Comparison of ENCODE assay signal across 10 cellular contexts in the genomic region with DNA sequence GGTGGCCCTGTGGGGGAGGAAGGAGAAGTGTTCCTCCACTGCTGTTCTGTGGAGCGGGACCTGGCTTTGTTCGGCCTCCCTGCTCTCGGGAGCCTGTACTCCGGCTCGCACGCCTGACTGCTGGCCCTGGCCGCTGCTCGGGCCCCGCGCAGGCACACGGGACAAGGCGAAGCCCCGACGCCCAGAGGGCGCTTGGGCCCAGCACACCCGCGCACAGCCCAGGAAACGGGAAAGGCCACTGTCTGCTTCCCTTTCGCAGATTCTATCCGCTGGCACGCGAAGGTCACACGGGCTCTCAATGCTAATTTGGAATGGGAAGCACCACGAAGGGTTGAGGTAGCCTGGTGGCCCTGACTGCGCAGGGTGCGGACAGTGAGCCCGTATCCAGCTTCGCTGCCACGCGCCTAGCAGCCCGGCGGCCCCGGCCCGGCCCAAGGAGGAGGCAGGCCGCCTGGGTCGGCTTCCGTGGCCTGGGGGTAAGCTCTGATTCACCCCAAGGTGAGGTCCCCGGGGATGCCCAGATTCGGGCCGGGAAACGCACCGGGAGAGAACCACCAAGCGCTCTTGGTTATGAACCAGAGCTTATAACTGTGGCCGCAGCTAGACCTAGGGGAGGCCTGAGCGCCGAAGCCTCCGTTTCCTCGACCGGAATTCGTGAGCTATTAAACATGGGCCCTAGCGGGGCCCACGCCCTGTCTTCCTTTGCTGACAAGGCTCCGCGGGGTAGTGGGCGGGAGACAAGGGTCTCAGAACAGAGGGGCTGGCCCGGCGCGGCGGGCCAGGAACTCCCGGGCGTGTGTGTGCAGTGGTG. TPM values are rescaled to one million over a fixed set of nuclear protein-coding genes. Genes with fewer than 3 reads are reported as not detected.
A peak's percentile ranks its signal among the peaks of the same experiment; 100 is the strongest.
DNase-seq lines count a peak whose midpoint lies in the region; ATAC-seq, FAIRE-seq and TF ChIP-seq lines count a peak whose summit lies in the region.
"Had no signal": no experiment of that assay in that cellular context is flagged by ENCODE, and none has a peak within 500 bp of the region (broad histone marks: within the 10 kb centered on the region; RNA-seq: fewer than 3 reads in every experiment).

No MANE protein-coding gene starts in this region.

- peaks cover 0 to 37% (median 8%) of the 10 kb centered on the region in 3 donors for H3K36me3 Mint-ChIP-seq in CD8-positive, alpha-beta memory T cell
- H3K36me3 Mint-ChIP-seq in natural killer cell, result peaks cover 19% of the 10 kb centered on the region

- peak; percentile 32 for ATAC-seq in HG03354 (IDR thresholded peaks at IDR 0.05; ENCODE audit: poor library complexity, severe bottlenecking, unreplicated experiment)
- peak; percentile 29 for ATAC-seq in esophagus mucosa
- ATAC-seq in natural killer cell, result peak in 1 of 3 donors; percentile 5
- ATAC-seq in GM21737 (IDR thresholded peaks at IDR 0.05; ENCODE audit: unreplicated experiment), result no peak

- peaks cover 10 to 15% (median 13%) of the 10 kb centered on the region in 3 donors for H3K4me1 Mint-ChIP-seq in CD8-positive, alpha-beta memory T cell
- H3K4me1 Mint-ChIP-seq in natural killer cell, result peaks cover 11 to 13% of the 10 kb centered on the region in 2 donors

- intact Hi-C loops in natural killer cell (cut with micrococcal nuclease), result no loop called here

- DNase-seq in CD8-positive, alpha-beta memory T cell, result no peak
- DNase-seq in natural killer cell (no peak), HTR-8/SVneo (ENCODE audit: insufficient read length, low spot score) (no peak), NCI-H128 (lab: John Stamatoyannopoulos, UW; ENCODE audit: unreplicated experiment) (no peak), cortex of kidney (lab: John Stamatoyannopoulos, UW) (no peak)
- DNase-seq: activated CD8-positive, alpha-beta memory T cell treated with anti-CD3 and anti-CD28 coated beads, Interleukin-2, amount 50 U/mL, for 4 hours had no signal

- H3K27me3 ChIP-seq in CD8-positive, alpha-beta memory T cell (ENCODE audit: insufficient read depth, low read length, poor library complexity, severe bottlenecking), result peaks cover 40% of the 10 kb centered on the region

- CTCF ChIA-PET in CD8-positive, alpha-beta memory T cell (lab: Charles Lee), result no interaction called here

- H3K4me3 Mint-ChIP-seq in CD8-positive, alpha-beta memory T cell, result peak overlapping the region in 5 of 7 donors; percentile 24 to 62 (median 60)
- H3K4me3 Mint-ChIP-seq in natural killer cell, result peak overlapping the region; percentile 25

- H3K4me1 ChIP-seq in CD8-positive, alpha-beta memory T cell (ENCODE audit: insufficient read depth, low read length), result no peaks in the 10 kb centered on the region

- no peak for TF ChIP-seq CTCF in natural killer cell (IDR thresholded peaks at IDR 0.05)

- H3K27ac ChIP-seq in CD8-positive, alpha-beta memory T cell (ENCODE audit: low read depth, low read length), result no peak overlapping the region
- H3K27ac ChIP-seq: KMS-11 had no signal

- no peaks in the 10 kb centered on the region for H3K36me3 ChIP-seq in CD8-positive, alpha-beta memory T cell (ENCODE audit: insufficient read depth, low read length)

- POLR2A ChIA-PET in CD8-positive, alpha-beta memory T cell (lab: Charles Lee), result no interaction called here

- peaks cover 53 to 86% of the 10 kb centered on the region in 2 donors for H3K27me3 Mint-ChIP-seq in CD8-positive, alpha-beta memory T cell
- peaks cover 55 to 73% of the 10 kb centered on the region in 2 donors for H3K27me3 Mint-ChIP-seq in natural killer cell (ENCODE audit: low read depth in 2 of 2)

- FAIRE-seq in HTR-8/SVneo (lab: Jason Lieb, UNC), result no peak

- H3K9me3 ChIP-seq in CD8-positive, alpha-beta memory T cell (ENCODE audit: low read length), result no peaks in the 10 kb centered on the region

- H3K27ac Mint-ChIP-seq in CD8-positive, alpha-beta memory T cell, result no peak overlapping the region
- no peak overlapping the region for H3K27ac Mint-ChIP-seq in natural killer cell

- H3K9me3 Mint-ChIP-seq in CD8-positive, alpha-beta memory T cell, result peaks cover 8 to 71% (median 64%) of the 10 kb centered on the region in 5 donors
- H3K9me3 Mint-ChIP-seq in natural killer cell, result peaks cover 3% of the 10 kb centered on the region in 2 donors

- H3K4me3 ChIP-seq in CD8-positive, alpha-beta memory T cell (ENCODE audit: low read length), result no peak overlapping the region

RNA-seq across cellular contexts. Expression of a gene that starts 19.7 kb away (rescaled TPM):
- not detected for total RNA-seq in CD8-positive, alpha-beta memory T cell
- not detected for polyA plus RNA-seq in CD8-positive, alpha-beta memory T cell
- total RNA-seq in esophagus mucosa (not detected), natural killer cell (not detected)
